Comparison of ENCODE assay signal across 1 cellular context in genomic region chr11:75014129-75014528, GRCh38.
TF ChIP-seq lines count a peak whose summit lies in the region.

No MANE protein-coding gene starts in this region.

TF ChIP-seq in HCT116, 20 proteins besides CTCF, POLR2A, EP300 and RAD21 (continued from another document):
- TF ChIP-seq, protein P1, sequence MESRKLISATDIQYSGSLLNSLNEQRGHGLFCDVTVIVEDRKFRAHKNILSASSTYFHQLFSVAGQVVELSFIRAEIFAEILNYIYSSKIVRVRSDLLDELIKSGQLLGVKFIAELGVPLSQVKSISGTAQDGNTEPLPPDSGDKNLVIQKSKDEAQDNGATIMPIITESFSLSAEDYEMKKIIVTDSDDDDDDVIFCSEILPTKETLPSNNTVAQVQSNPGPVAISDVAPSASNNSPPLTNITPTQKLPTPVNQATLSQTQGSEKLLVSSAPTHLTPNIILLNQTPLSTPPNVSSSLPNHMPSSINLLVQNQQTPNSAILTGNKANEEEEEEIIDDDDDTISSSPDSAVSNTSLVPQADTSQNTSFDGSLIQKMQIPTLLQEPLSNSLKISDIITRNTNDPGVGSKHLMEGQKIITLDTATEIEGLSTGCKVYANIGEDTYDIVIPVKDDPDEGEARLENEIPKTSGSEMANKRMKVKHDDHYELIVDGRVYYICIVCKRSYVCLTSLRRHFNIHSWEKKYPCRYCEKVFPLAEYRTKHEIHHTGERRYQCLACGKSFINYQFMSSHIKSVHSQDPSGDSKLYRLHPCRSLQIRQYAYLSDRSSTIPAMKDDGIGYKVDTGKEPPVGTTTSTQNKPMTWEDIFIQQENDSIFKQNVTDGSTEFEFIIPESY (IDR thresholded peaks at IDR 0.05; ENCODE audit: extremely low read depth, insufficient replicate concordance, low read length), result no peak
- no peak for TF ChIP-seq EGR1 (IDR thresholded peaks at IDR 0.05; ENCODE audit: low read depth)
- TF ChIP-seq REST (IDR thresholded peaks at IDR 0.05; ENCODE audit: low read depth), result no peak
- no peak for TF ChIP-seq FOSL1 (IDR thresholded peaks at IDR 0.05; ENCODE audit: low read depth)
- no peak for TF ChIP-seq ZFX (IDR thresholded peaks at IDR 0.05)
- TF ChIP-seq EZH2phosphoT487 (IDR thresholded peaks at IDR 0.05; ENCODE audit: borderline replicate concordance), result no peak
- no peak for TF ChIP-seq MAX (IDR thresholded peaks at IDR 0.05)
